Comparison of ENCODE assay signal across 24 cellular contexts in the genomic region with DNA sequence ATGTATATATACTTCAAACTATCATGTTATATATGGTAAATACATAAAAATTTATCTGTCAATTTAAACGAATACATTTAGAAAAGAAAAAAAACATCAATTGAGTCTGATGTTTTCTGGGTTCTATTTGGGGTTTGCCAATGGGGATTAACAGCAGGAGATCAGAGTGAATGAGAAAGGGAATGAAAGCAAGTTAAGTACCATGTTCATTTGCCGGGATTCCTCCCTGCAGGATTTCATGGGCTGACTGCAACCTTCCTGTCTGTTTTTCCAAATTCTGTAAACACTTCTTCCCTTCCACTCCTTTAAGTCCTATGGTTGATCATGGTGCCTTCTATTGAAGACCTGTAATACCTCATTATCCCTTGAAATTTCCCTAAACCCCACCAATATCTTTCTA. TPM values are rescaled to one million over a fixed set of nuclear protein-coding genes. Genes with fewer than 3 reads are reported as not detected.
"Had no signal": no experiment of that assay in that cellular context is flagged by ENCODE, and none has a peak within 500 bp of the region (broad histone marks: within the 10 kb centered on the region; RNA-seq: fewer than 3 reads in every experiment).

No MANE protein-coding gene starts in this region.

- H3K4me3 Mint-ChIP-seq: activated B cell treated with CpG ODN at 0.5 μM for 24 hours; activated CD4-positive, alpha-beta T cell treated with anti-CD3 and anti-CD28 coated beads for 36 hours; activated naive CD8-positive, alpha-beta T cell; activated T-cell treated with anti-CD3 and anti-CD28 coated beads, Interleukin-2, amount 50 U/mL, for 4 hours; memory B cell; nephron progenitor cell; stimulated activated naive B cell treated with anti-CD40 and anti-IgM and Interleukin-4, amounts not matched to agents 10 μg/mL and 1 μg/mL and 100 μg/mL, for 72 hours had no signal

- H3K27me3 Mint-ChIP-seq: activated B cell treated with CpG ODN at 0.5 μM for 24 hours; activated CD4-positive, alpha-beta T cell treated with anti-CD3 and anti-CD28 coated beads for 36 hours; activated naive CD8-positive, alpha-beta T cell; memory B cell; stimulated activated naive B cell treated with anti-CD40 and anti-IgM and Interleukin-4, amounts not matched to agents 10 μg/mL and 1 μg/mL and 100 μg/mL, for 72 hours had no signal

- H3K4me1 Mint-ChIP-seq: activated B cell treated with CpG ODN at 0.5 μM for 24 hours; activated CD4-positive, alpha-beta T cell treated with anti-CD3 and anti-CD28 coated beads for 36 hours; memory B cell; stimulated activated naive B cell treated with anti-CD40 and anti-IgM and Interleukin-4, amounts not matched to agents 10 μg/mL and 1 μg/mL and 100 μg/mL, for 72 hours had no signal

- H3K9me3 Mint-ChIP-seq: activated B cell treated with CpG ODN at 0.5 μM for 24 hours; activated T-cell treated with anti-CD3 and anti-CD28 coated beads, Interleukin-2, amount 50 U/mL, for 4 hours; activated T-helper 2 cell treated with anti-CD3 and anti-CD28 coated beads, Interferon-gamma antibody, Interleukin-2, Interleukin-4, amounts not matched to agents 10 μg/mL and 5 μg/mL and 100 μg/mL, durations not matched to agents 14 hours and 24 hours and 36 hours; nephron progenitor cell; stimulated activated naive B cell treated with anti-CD40 and anti-IgM and Interleukin-4, amounts not matched to agents 10 μg/mL and 1 μg/mL and 100 μg/mL, for 72 hours had no signal

- H3K27me3 ChIP-seq: colonic mucosa, gastroesophageal sphincter, transverse colon, uterus had no signal

- DNase-seq: activated B cell treated with CpG ODN at 0.5 μM for 24 hours; activated CD4-positive, alpha-beta T cell treated with anti-CD3 and anti-CD28 coated beads for 36 hours; activated CD4-positive, alpha-beta T cell treated with anti-CD3 and anti-CD28 coated beads, Interleukin-2, amount 50 U/mL, for 48 hours; activated CD8-positive, alpha-beta memory T cell treated with anti-CD3 and anti-CD28 coated beads, Interleukin-2, amount 50 U/mL, for 48 hours; activated naive CD4-positive, alpha-beta T cell; activated T-cell treated with anti-CD3 and anti-CD28 coated beads, Interleukin-2, amount 50 U/mL, for 4 hours; colonic mucosa; head of caudate nucleus; islet precursor cell; left colon; nephron progenitor cell; occipital lobe; retina; stimulated activated CD4-positive, alpha-beta T cell treated with anti-CD3 and anti-CD28 coated beads, Interleukin-2, amount 100 ng/mL, for 48 hours; stimulated activated CD8-positive, alpha-beta memory T cell treated with anti-CD3 and anti-CD28 coated beads, Interleukin-4, amount 100 ng/mL, for 48 hours; stimulated activated naive B cell treated with anti-CD40 and anti-IgM and Interleukin-4, amounts not matched to agents 10 μg/mL and 1 μg/mL and 100 μg/mL, for 72 hours; T1000; transverse colon; uterus had no signal

- H3K9me3 ChIP-seq: colonic mucosa, gastroesophageal sphincter, transverse colon, uterus had no signal

- ATAC-seq: activated CD4-positive, alpha-beta T cell treated with anti-CD3 and anti-CD28 coated beads for 36 hours; activated T-cell treated with anti-CD3 and anti-CD28 coated beads, Interleukin-2, amount 50 U/mL, for 4 hours; gastroesophageal sphincter; left colon; stimulated activated naive B cell treated with anti-CD40 and anti-IgM and Interleukin-4, amounts not matched to agents 10 μg/mL and 1 μg/mL and 100 μg/mL, for 72 hours had no signal

- H3K4me3 ChIP-seq: colonic mucosa, gastroesophageal sphincter, transverse colon, uterus had no signal

- H3K4me1 ChIP-seq: colonic mucosa, transverse colon, uterus had no signal

- H3K27ac ChIP-seq: colonic mucosa, epithelial cell of prostate, transverse colon, uterus had no signal

- H3K36me3 ChIP-seq: colonic mucosa, gastroesophageal sphincter, transverse colon had no signal

- H3K36me3 Mint-ChIP-seq: activated naive CD8-positive, alpha-beta T cell; memory B cell; stimulated activated naive B cell treated with anti-CD40 and anti-IgM and Interleukin-4, amounts not matched to agents 10 μg/mL and 1 μg/mL and 100 μg/mL, for 72 hours had no signal

- H3K27ac Mint-ChIP-seq: activated B cell treated with CpG ODN at 0.5 μM for 24 hours; activated CD4-positive, alpha-beta T cell treated with anti-CD3 and anti-CD28 coated beads for 36 hours; activated naive CD8-positive, alpha-beta T cell; activated T-helper 2 cell treated with anti-CD3 and anti-CD28 coated beads, Interferon-gamma antibody, Interleukin-2, Interleukin-4, amounts not matched to agents 10 μg/mL and 5 μg/mL and 100 μg/mL, durations not matched to agents 14 hours and 24 hours and 36 hours; memory B cell; nephron progenitor cell; stimulated activated naive B cell treated with anti-CD40 and anti-IgM and Interleukin-4, amounts not matched to agents 10 μg/mL and 1 μg/mL and 100 μg/mL, for 72 hours had no signal

RNA-seq across cellular contexts. Expression of gene SEMA3A, which starts 33.9 kb away (rescaled TPM):
- total RNA-seq: activated B cell treated with CpG ODN at 0.5 μM for 24 hours had no signal
